Comparison of ENCODE assay signal across 31 cellular contexts in genomic region chr6:129959358-129959930, GRCh38.
"Had no signal": no experiment of that assay in that cellular context is flagged by ENCODE, and none has a peak within 500 bp of the region (broad histone marks: within the 10 kb centered on the region; RNA-seq: fewer than 3 reads in every experiment).

No MANE protein-coding gene starts in this region.

- H3K4me1 ChIP-seq: ascending aorta, body of pancreas had no signal

- H3K36me3 ChIP-seq: ascending aorta had no signal

- DNase-seq: activated CD4-positive, alpha-beta T cell treated with anti-CD3 and anti-CD28 coated beads for 48 hours; activated CD4-positive, alpha-beta T cell treated with anti-CD3 and anti-CD28 coated beads, Interleukin-2, amount 50 U/mL, for 4 hours; activated CD4-positive, CD25-positive, alpha-beta regulatory T cell treated with anti-CD3 and anti-CD28 coated beads, Interleukin-2, amount 50 U/mL, for 72 hours; activated CD8-positive, alpha-beta memory T cell treated with anti-CD3 and anti-CD28 coated beads, Interleukin-2, amount 50 U/mL, for 48 hours; activated CD8-positive, alpha-beta T cell treated with anti-CD3 and anti-CD28 coated beads, Interleukin-2, amount 10 ng/mL, durations not matched to agents 7 days and 5 days; activated effector memory CD4-positive, alpha-beta T cell treated with Interleukin-2 at 50 U/mL for 16 hours; activated naive CD4-positive, alpha-beta T cell treated with Interleukin-2 at 50 U/mL for 16 hours; activated naive CD8-positive, alpha-beta T cell treated with anti-CD3 and anti-CD28 coated beads, Interleukin-2, amount 50 U/mL, for 24 hours; activated T-cell treated with anti-CD3 and anti-CD28 coated beads, Interleukin-2, amount 50 U/mL, for 1 hour; amniotic stem cell; central memory CD4-positive, alpha-beta T cell; Karpas-422; NCI-H1048; NCI-H146; NCI-H187 treated with DMSO at 0.1 percent for 48 hours; NCI-H2081 treated with DMSO at 0.1 percent for 48 hours; NCI-H2171; NCI-H226; NCI-H510A; NCI-H526 treated with DMSO at 0.1 percent for 48 hours; PC-3; SIG-M5; T-helper 17 cell; T-helper 9 cell had no signal

- H3K4me1 Mint-ChIP-seq: activated naive CD8-positive, alpha-beta T cell treated with anti-CD3 and anti-CD28 coated beads, Interleukin-2, amount 50 U/mL, for 24 hours; T-helper 17 cell had no signal

- H3K27ac Mint-ChIP-seq: activated CD8-positive, alpha-beta T cell treated with anti-CD3 and anti-CD28 coated beads, Interleukin-2, amount 10 ng/mL, durations not matched to agents 7 days and 5 days; activated naive CD4-positive, alpha-beta T cell treated with anti-CD3 and anti-CD28 coated beads, Interleukin-2, amount 50 U/mL, for 72 hours; activated naive CD8-positive, alpha-beta T cell treated with anti-CD3 and anti-CD28 coated beads, Interleukin-2, amount 50 U/mL, for 24 hours; activated T-helper 1 cell treated with anti-CD3 and anti-CD28 coated beads, Interleukin-12 subunit alpha, Interleukin-12 subunit beta, Interleukin-2, Interleukin-4 antibody, amounts not matched to agents 30 ng/mL and 10 ng/mL and 1 ng/mL, durations not matched to agents 14 hours and 24 hours and 36 hours; T-helper 17 cell; WTC11 had no signal

- FAIRE-seq: bronchial epithelial cell, K562 had no signal

- ATAC-seq: activated CD8-positive, alpha-beta T cell treated with anti-CD3 and anti-CD28 coated beads, Interleukin-2, amount 10 ng/mL, durations not matched to agents 7 days and 5 days; activated naive CD4-positive, alpha-beta T cell treated with anti-CD3 and anti-CD28 coated beads, Interleukin-2, amount 50 U/mL, for 72 hours; activated naive CD8-positive, alpha-beta T cell treated with anti-CD3 and anti-CD28 coated beads, Interleukin-2, amount 50 U/mL, for 24 hours; body of pancreas; K562; PC-3; T-helper 17 cell; WTC11 had no signal

- H3K27ac ChIP-seq: ascending aorta, body of pancreas had no signal

- H3K4me3 Mint-ChIP-seq: activated CD8-positive, alpha-beta T cell treated with anti-CD3 and anti-CD28 coated beads, Interleukin-2, amount 10 ng/mL, durations not matched to agents 7 days and 5 days; activated naive CD8-positive, alpha-beta T cell treated with anti-CD3 and anti-CD28 coated beads, Interleukin-2, amount 50 U/mL, for 24 hours; activated T-helper 1 cell treated with anti-CD3 and anti-CD28 coated beads, Interleukin-12 subunit alpha, Interleukin-12 subunit beta, Interleukin-2, Interleukin-4 antibody, amounts not matched to agents 30 ng/mL and 10 ng/mL and 1 ng/mL, durations not matched to agents 14 hours and 24 hours and 36 hours; T-helper 17 cell; WTC11 had no signal

- H3K4me3 ChIP-seq: ascending aorta, body of pancreas, K562 had no signal

- H3K9me3 Mint-ChIP-seq: activated naive CD8-positive, alpha-beta T cell treated with anti-CD3 and anti-CD28 coated beads, Interleukin-2, amount 50 U/mL, for 24 hours; activated T-helper 1 cell treated with anti-CD3 and anti-CD28 coated beads, Interleukin-12 subunit alpha, Interleukin-12 subunit beta, Interleukin-2, Interleukin-4 antibody, amounts not matched to agents 30 ng/mL and 10 ng/mL and 1 ng/mL, durations not matched to agents 14 hours and 24 hours and 36 hours had no signal

- H3K27me3 ChIP-seq: ascending aorta, body of pancreas had no signal

- H3K9me3 ChIP-seq: ascending aorta, body of pancreas had no signal
